In the genomic region with DNA sequence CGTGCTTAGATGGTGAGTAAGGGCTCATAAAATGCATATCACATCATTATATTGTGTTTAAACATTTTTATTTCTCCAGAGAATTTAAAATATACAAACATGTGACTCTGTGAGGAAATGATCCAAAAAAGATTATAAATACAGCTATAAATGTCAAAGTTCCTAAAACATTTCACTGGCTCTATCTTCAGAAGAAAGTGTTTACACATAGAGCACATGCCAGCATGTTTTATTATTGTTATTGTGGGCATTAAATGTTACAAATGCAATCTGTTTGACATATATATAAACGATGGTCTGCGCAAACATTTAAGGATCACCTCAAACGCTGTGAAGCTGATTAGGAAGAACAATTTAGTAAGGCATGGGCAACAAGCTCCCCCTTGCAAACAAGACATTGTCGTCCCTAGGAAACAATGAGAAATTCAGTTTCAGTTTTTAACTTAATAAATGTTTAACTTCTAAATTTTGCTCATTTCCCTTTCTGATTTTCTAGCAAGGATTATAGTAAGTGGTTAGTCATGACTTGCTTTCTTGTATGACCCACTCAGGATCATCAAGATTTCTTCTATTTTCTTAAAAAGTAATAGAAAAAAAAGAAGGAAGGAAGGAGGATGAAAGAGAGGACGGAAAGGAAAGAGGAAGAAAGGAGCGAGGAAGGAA, we compare ENCODE assay signal across 25 cellular contexts.
DNase-seq lines count a peak whose midpoint lies in the region; ATAC-seq and TF ChIP-seq lines count a peak whose summit lies in the region.
"Had no signal": no experiment of that assay in that cellular context is flagged by ENCODE, and none has a peak within 500 bp of the region (broad histone marks: within the 10 kb centered on the region; RNA-seq: fewer than 3 reads in every experiment).

No MANE protein-coding gene starts in this region.

- no peak overlapping the region for H3K27ac ChIP-seq in tibial artery
- H3K27ac ChIP-seq: brain microvascular endothelial cell, colonic mucosa, KMS-11 had no signal

- H3K27me3 ChIP-seq in adipocyte (replicated peaks; ENCODE audit: control insufficient read depth, insufficient read depth, low read length) (no peaks in the 10 kb centered on the region), tibial artery (no peaks in the 10 kb centered on the region)
- H3K27me3 ChIP-seq: brain microvascular endothelial cell, colonic mucosa had no signal

- ATAC-seq in GM18508 (IDR thresholded peaks at IDR 0.05; ENCODE audit: insufficient read depth, unreplicated experiment) (peak; percentile 58), GM19463 (IDR thresholded peaks at IDR 0.05; ENCODE audit: unreplicated experiment) (peak; percentile 49), HG03135 (IDR thresholded peaks at IDR 0.05; ENCODE audit: unreplicated experiment) (peak; percentile 57)
- ATAC-seq: SK-N-SH treated with all-trans-retinoic acid at 6 μM for 48 hours had no signal

- H3K4me1 ChIP-seq in adipocyte (ENCODE audit: control insufficient read depth, insufficient read depth, low read length), result no peaks in the 10 kb centered on the region
- no peaks in the 10 kb centered on the region for H3K4me1 ChIP-seq in tibial artery
- H3K4me1 ChIP-seq: colonic mucosa had no signal

- H3K36me3 ChIP-seq in adipocyte (ENCODE audit: control insufficient read depth, insufficient read depth, low read length, severe bottlenecking) (no peaks in the 10 kb centered on the region), tibial artery (no peaks in the 10 kb centered on the region)
- H3K36me3 ChIP-seq: brain microvascular endothelial cell, colonic mucosa had no signal

- H3K9me3 ChIP-seq in adipocyte (ENCODE audit: control insufficient read depth, low read length), result no peaks in the 10 kb centered on the region
- no peaks in the 10 kb centered on the region for H3K9me3 ChIP-seq in tibial artery
- H3K9me3 ChIP-seq: colonic mucosa had no signal

- no peak overlapping the region for H3K4me3 ChIP-seq in adipocyte (ENCODE audit: low read length)
- no peak overlapping the region for H3K4me3 ChIP-seq in tibial artery
- H3K4me3 ChIP-seq: colonic mucosa, lung had no signal

- intact Hi-C loops in tibial artery (cut with DNase I; ENCODE audit: low total_unique reads), result no loop called here

- TF ChIP-seq CTCF in tibial artery (IDR thresholded peaks at IDR 0.05), result no peak

- H3K9ac ChIP-seq in adipocyte (ENCODE audit: low read length), result no peak overlapping the region
- H3K9ac ChIP-seq: KMS-11 had no signal

- DNase-seq in adipocyte (ENCODE audit: low read depth) (peak; percentile 6), dedifferentiated amniotic fluid mesenchymal stem cell (ENCODE audit: extremely low spot score) (no peak), NCI-H526 (lab: John Stamatoyannopoulos, UW) (no peak), NCI-H2029 treated with DMSO at 0.1 percent for 48 hours (lab: John Stamatoyannopoulos, UW) (no peak), tibial artery (no peak)
- DNase-seq: activated CD4-positive, CD25-positive, alpha-beta regulatory T cell; activated naive CD8-positive, alpha-beta T cell treated with anti-CD3 and anti-CD28 coated beads, Interleukin-2, amount 10 ng/mL, durations not matched to agents 7 days and 5 days; brain microvascular endothelial cell; CD4-positive, alpha-beta memory T cell; colonic mucosa; DMS79; hypothalamus; kidney; MV-4-11; NCI-H187 treated with DMSO at 0.1 percent for 48 hours; nucleus accumbens; RPMI8226; stimulated activated CD4-positive, alpha-beta T cell treated with anti-CD3 and anti-CD28 coated beads, Interleukin-12 subunit alpha, Interleukin-12 subunit beta, amount 100 ng/mL, for 4 hours; T1000 had no signal
